11 cellular contexts compared by ENCODE assay signal in the genomic region with DNA sequence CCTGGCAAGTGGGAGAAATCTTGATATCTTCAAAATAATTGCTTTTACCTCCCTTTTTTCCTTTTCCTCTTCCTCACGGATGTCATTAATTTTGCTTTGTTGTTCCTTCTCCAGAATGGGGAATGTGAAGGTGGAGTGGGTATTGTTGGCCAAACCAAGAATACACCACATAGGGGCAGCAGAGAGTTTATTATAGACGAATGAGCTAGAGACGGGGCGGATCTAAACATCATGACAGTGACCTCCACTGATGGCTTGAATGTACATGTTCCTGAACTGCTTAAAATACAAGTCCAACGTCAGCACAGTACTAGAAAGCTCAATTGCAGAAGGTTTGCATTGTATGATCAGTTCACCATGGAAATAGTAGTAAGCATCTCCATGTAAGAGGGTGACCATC.
DNase-seq lines count a peak whose midpoint lies in the region; ATAC-seq and TF ChIP-seq lines count a peak whose summit lies in the region.
"Had no signal": no experiment of that assay in that cellular context is flagged by ENCODE, and none has a peak within 500 bp of the region (broad histone marks: within the 10 kb centered on the region; RNA-seq: fewer than 3 reads in every experiment).

No MANE protein-coding gene starts in this region.

- peak; percentile 30; the same call in 1 of the 2 replicates for TF ChIP-seq CTCF in KMS-11 (conservative IDR thresholded peaks at IDR 0.05; ENCODE audit: low read depth, low read length)
- peak; percentile 35 to 49 for TF ChIP-seq CTCF in mammary epithelial cell (conservative IDR thresholded peaks at IDR 0.05 in 1 of 2, IDR thresholded peaks at IDR 0.05 in 1 of 2; ENCODE audit: extremely low read depth in 1 of 2, insufficient read depth in 1 of 2, low read depth in 1 of 2, low read length in 2 of 2)
- peak; percentile 27 for TF ChIP-seq CTCF in smooth muscle cell (IDR thresholded peaks at IDR 0.05; ENCODE audit: borderline replicate concordance, insufficient read depth, poor library complexity, severe bottlenecking)
- TF ChIP-seq CTCF in psoas muscle (IDR thresholded peaks at IDR 0.05) = no peak

- H3K4me3 ChIP-seq in KMS-11 (IDR thresholded peaks at IDR 0.05; ENCODE audit: insufficient read depth, low read depth, low read length) (no peak overlapping the region), mammary epithelial cell (replicated peaks in 1 of 3; ENCODE audit: insufficient read depth in 1 of 3, low read depth in 2 of 3, low read length in 3 of 3) (no peak overlapping the region), smooth muscle cell (no peak overlapping the region), psoas muscle (no peak overlapping the region)
- H3K4me3 ChIP-seq: stomach had no signal

- dilution Hi-C loops in mammary epithelial cell (cut with HindIII; ENCODE audit: low sequenced_read_pairs) = no loop called here

- BruUV-seq in mammary epithelial cell (replicated peaks; lab: Mats Ljungman, UMichigan) = no TSS peak

- DNase-seq in SHP77 (lab: John Stamatoyannopoulos, UW) (peak; percentile 23 to 45), SHP77 treated with DMSO at 0.1 percent for 48 hours (lab: John Stamatoyannopoulos, UW) (no peak), mammary epithelial cell (peak; percentile 32), smooth muscle cell (lab: John Stamatoyannopoulos, UW; ENCODE audit: unreplicated experiment) (no peak), Right ventricle myocardium superior (no peak), germinal center (ENCODE audit: low spot score) (no peak), psoas muscle (no peak)
- DNase-seq: NCI-H2107, stomach had no signal

- H3K4me2 ChIP-seq in KMS-11 = no peak overlapping the region
- no peak overlapping the region for H3K4me2 ChIP-seq in mammary epithelial cell (ENCODE audit: insufficient read depth, low read depth, low read length)
- no peak overlapping the region for H3K4me2 ChIP-seq in smooth muscle cell

- intact Hi-C loops in mammary epithelial cell (cut with micrococcal nuclease) (loop anchor here (1.0 to 10.0 kb wide), 2 partner anchors 176 to 604 kb away; no protein-coding TSS in a partner anchor), Right ventricle myocardium superior (cut with DNase I) (no loop called here), psoas muscle (cut with DNase I) (no loop called here)

- CTCF ChIA-PET in mammary epithelial cell (lab: Charles Lee; ENCODE audit: low non-redundant PET) = no interaction called here

- in situ Hi-C loops in mammary epithelial cell (cut with MboI; ENCODE audit: low sequenced_read_pairs in 2 of 2) = no loop called here

- ATAC-seq in Right ventricle myocardium superior (ENCODE audit: poor library complexity) (no peak), psoas muscle (no peak)

- H3K36me3 ChIP-seq in KMS-11 (ENCODE audit: insufficient read depth) (no peaks in the 10 kb centered on the region), mammary epithelial cell (ENCODE audit: insufficient read depth, low read length) (no peaks in the 10 kb centered on the region), smooth muscle cell (ENCODE audit: low read depth) (no peaks in the 10 kb centered on the region), psoas muscle (ENCODE audit: insufficient read depth in 1 of 2, low read depth in 1 of 2) (no peaks in the 10 kb centered on the region)
- H3K36me3 ChIP-seq: stomach had no signal

- WGBS in mammary epithelial cell (ENCODE audit: low coverage, missing lambda C conversion rate) = 52% methylated on average over 5 of the region's 5 CpGs
- 35% methylated on average over 5 of the region's 5 CpGs for WGBS in smooth muscle cell (ENCODE audit: low lambda C conversion rate)
- 22 to 32% (median 24%) methylated on average over 5 of the region's 5 CpGs for WGBS in psoas muscle, 3 donors

- H3K27ac ChIP-seq in KMS-11 (no peak overlapping the region), mammary epithelial cell (ENCODE audit: insufficient read depth, low read depth, low read length) (no peak overlapping the region), smooth muscle cell (ENCODE audit: low read depth) (no peak overlapping the region), psoas muscle (no peak overlapping the region)
- H3K27ac ChIP-seq: parathyroid adenoma, stomach had no signal

- H4K20me1 ChIP-seq in KMS-11 (ENCODE audit: insufficient read depth) = no peaks in the 10 kb centered on the region
- H4K20me1 ChIP-seq in mammary epithelial cell (ENCODE audit: insufficient read depth, low read length) = no peaks in the 10 kb centered on the region
- H4K20me1 ChIP-seq in smooth muscle cell (ENCODE audit: low read depth) = no peaks in the 10 kb centered on the region

- peaks cover 5% of the 10 kb centered on the region for H3F3A ChIP-seq in smooth muscle cell (ENCODE audit: low read depth)

- no peaks in the 10 kb centered on the region for H3K4me1 ChIP-seq in KMS-11 (ENCODE audit: low read depth, poor library complexity, severe bottlenecking)
- H3K4me1 ChIP-seq in mammary epithelial cell (ENCODE audit: insufficient read depth, low read length) = peaks cover 22% of the 10 kb centered on the region
- H3K4me1 ChIP-seq in smooth muscle cell (ENCODE audit: low read depth) = no peaks in the 10 kb centered on the region
- H3K4me1 ChIP-seq in psoas muscle = no peaks in the 10 kb centered on the region
- H3K4me1 ChIP-seq: stomach had no signal

- no peak overlapping the region for H2AFZ ChIP-seq in KMS-11 (ENCODE audit: low read depth)
- no peak overlapping the region for H2AFZ ChIP-seq in mammary epithelial cell (ENCODE audit: low read depth, low read length)
- H2AFZ ChIP-seq in smooth muscle cell (ENCODE audit: low read depth) = no peak overlapping the region
- H2AFZ ChIP-seq: parathyroid adenoma had no signal

- H3K27me3 ChIP-seq in KMS-11 (ENCODE audit: insufficient read depth, low read depth) (no peaks in the 10 kb centered on the region), mammary epithelial cell (ENCODE audit: insufficient read depth, low read length) (no peaks in the 10 kb centered on the region), smooth muscle cell (ENCODE audit: low read depth) (no peaks in the 10 kb centered on the region), psoas muscle (ENCODE audit: insufficient read depth in 3 of 3, low read length in 2 of 3) (peaks cover 0 to 4% (median 0%) of the 10 kb centered on the region in 3 donors)

- H3K79me2 ChIP-seq in KMS-11 (ENCODE audit: insufficient read depth, low read depth) = no peaks in the 10 kb centered on the region
- no peaks in the 10 kb centered on the region for H3K79me2 ChIP-seq in mammary epithelial cell (ENCODE audit: insufficient read depth, low read length)
- no peaks in the 10 kb centered on the region for H3K79me2 ChIP-seq in smooth muscle cell (ENCODE audit: low read depth)
- H3K79me2 ChIP-seq: parathyroid adenoma had no signal

- peaks cover 3% of the 10 kb centered on the region for H3K9me3 ChIP-seq in mammary epithelial cell (replicated peaks; ENCODE audit: insufficient read depth, low read length)
- no peaks in the 10 kb centered on the region for H3K9me3 ChIP-seq in smooth muscle cell (replicated peaks; ENCODE audit: low read depth)
- H3K9me3 ChIP-seq in psoas muscle = no peaks in the 10 kb centered on the region
- H3K9me3 ChIP-seq: stomach had no signal

- no peak overlapping the region for H3K9ac ChIP-seq in KMS-11
- no peak overlapping the region for H3K9ac ChIP-seq in mammary epithelial cell (ENCODE audit: insufficient read depth, low read length)
- no peak overlapping the region for H3K9ac ChIP-seq in smooth muscle cell (ENCODE audit: low read depth)
- H3K9ac ChIP-seq: parathyroid adenoma had no signal

Comparison
In these comparisons a context has a peak if more than half of its experiments do, and no peak if none do; other contexts are left out.
1. DNase-seq: peak in SHP77 (2 of 2) and mammary epithelial cell (single experiment); none in SHP77 treated with DMSO at 0.1 percent for 48 hours (single experiment), smooth muscle cell (single experiment), Right ventricle myocardium superior (single experiment), germinal center (single experiment) and psoas muscle (0 of 2).